ENCODE assay signal across 1 cellular context in genomic region chr19:49362926-49363264, GRCh38.
TF ChIP-seq lines count a peak whose summit lies in the region.

No MANE protein-coding gene starts in this region.

TF ChIP-seq in liver, 16 proteins besides CTCF, POLR2A, EP300 and RAD21 (continued from another document):
- TF ChIP-seq REST (IDR thresholded peaks at IDR 0.05) (no peak), ATF3 (IDR thresholded peaks at IDR 0.05) (no peak), MAX (IDR thresholded peaks at IDR 0.05) (no peak), HNF4G (IDR thresholded peaks at IDR 0.05) (no peak), HNF4A (conservative IDR thresholded peaks at IDR 0.05) (no peak), FOXA2 (IDR thresholded peaks at IDR 0.05) (no peak), JUND (IDR thresholded peaks at IDR 0.05) (no peak), TAF1 (conservative IDR thresholded peaks at IDR 0.05) (no peak), RXRA (IDR thresholded peaks at IDR 0.05) (no peak), EGR1 (IDR thresholded peaks at IDR 0.05; ENCODE audit: low read depth in 2 of 2) (no peak), NR2F2 (IDR thresholded peaks at IDR 0.05) (no peak), GABPA (IDR thresholded peaks at IDR 0.05 in 1 of 2, conservative IDR thresholded peaks at IDR 0.05 in 1 of 2) (no peak), FOXA1 (IDR thresholded peaks at IDR 0.05) (no peak), YY1 (IDR thresholded peaks at IDR 0.05) (no peak), SP1 (IDR thresholded peaks at IDR 0.05) (no peak)
